Comparison of ENCODE assay signal across 26 cellular contexts in the genomic region with DNA sequence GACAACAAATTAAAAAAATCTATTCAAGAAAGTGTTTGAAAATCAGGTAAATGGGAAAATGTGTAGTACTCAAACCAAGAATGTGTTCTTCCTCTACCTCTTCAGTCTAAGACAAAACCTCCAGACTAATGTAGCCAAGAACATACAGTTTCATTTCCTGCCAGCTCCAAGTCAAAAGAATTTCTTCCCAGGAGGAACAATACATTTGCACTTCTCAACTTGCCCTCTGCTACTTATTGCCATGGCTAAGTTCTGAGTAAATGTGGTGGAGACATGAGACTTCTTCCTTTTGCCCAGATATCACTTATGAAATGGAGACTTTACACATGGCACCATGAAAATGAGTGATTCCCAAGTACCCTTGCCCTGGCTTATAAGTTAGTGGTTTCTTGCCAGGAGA.
"Had no signal": no experiment of that assay in that cellular context is flagged by ENCODE, and none has a peak within 500 bp of the region (broad histone marks: within the 10 kb centered on the region; RNA-seq: fewer than 3 reads in every experiment).

No MANE protein-coding gene starts in this region.

- H3K4me1 Mint-ChIP-seq: activated CD4-positive, alpha-beta T cell treated with anti-CD3 and anti-CD28 coated beads for 36 hours; activated CD4-positive, alpha-beta T cell treated with anti-CD3 and anti-CD28 coated beads, Interleukin-2, amount 10 ng/mL, durations not matched to agents 7 days and 5 days; brain had no signal

- H3K27me3 ChIP-seq: adrenal gland, SJSA1 had no signal

- H3K27ac Mint-ChIP-seq: activated CD4-positive, alpha-beta T cell treated with anti-CD3 and anti-CD28 coated beads for 36 hours; activated CD4-positive, alpha-beta T cell treated with anti-CD3 and anti-CD28 coated beads, Interleukin-2, amount 10 ng/mL, durations not matched to agents 7 days and 5 days; activated CD8-positive, alpha-beta T cell treated with anti-CD3 and anti-CD28 coated beads, Interleukin-2, amount 10 ng/mL, durations not matched to agents 7 days and 5 days; activated naive CD4-positive, alpha-beta T cell treated with anti-CD3 and anti-CD28 coated beads for 36 hours; activated naive CD4-positive, alpha-beta T cell treated with anti-CD3 and anti-CD28 coated beads, Interleukin-2, amount 50 U/mL, for 72 hours; activated T-cell treated with anti-CD3 and anti-CD28 coated beads, Interleukin-2, amount 50 U/mL, for 24 hours; activated T-helper 2 cell treated with anti-CD3 and anti-CD28 coated beads, Interferon-gamma antibody, Interleukin-2, Interleukin-4, amounts not matched to agents 10 μg/mL and 5 μg/mL and 100 μg/mL, durations not matched to agents 14 hours and 24 hours and 36 hours; brain; T-helper 1 cell treated with Interleukin-12 subunit alpha and Interleukin-12 subunit beta and Interleukin-4 antibody, amounts not matched to agents 30 μg/mL and 1 μg/mL, for 36 hours; T-helper 2 cell treated with Interferon-gamma antibody and Interleukin-4, amounts not matched to agents 5 μg/mL and 100 μg/mL, for 36 hours; WTC11 had no signal

- DNase-seq: activated CD4-positive, alpha-beta T cell treated with anti-CD3 and anti-CD28 coated beads for 36 hours; activated CD4-positive, alpha-beta T cell treated with anti-CD3 and anti-CD28 coated beads, Interleukin-2, amount 10 ng/mL, durations not matched to agents 7 days and 5 days; activated CD4-positive, alpha-beta T cell treated with anti-CD3 and anti-CD28 coated beads, Interleukin-2, amount 50 U/mL, for 48 hours; activated CD8-positive, alpha-beta T cell treated with anti-CD3 and anti-CD28 coated beads, Interleukin-2, amount 10 ng/mL, durations not matched to agents 7 days and 5 days; activated gamma-delta T cell; activated naive CD4-positive, alpha-beta T cell treated with anti-CD3 and anti-CD28 coated beads for 36 hours; activated T-cell treated with anti-CD3 and anti-CD28 coated beads, Interleukin-2, amount 50 U/mL, for 24 hours; adrenal gland; NCI-H1105; NCI-H1417 treated with DMSO at 0.1 percent for 48 hours; NCI-H187 treated with DMSO at 0.1 percent for 48 hours; NCI-H2081; NCI-H226; NCI-H446 treated with DMSO at 0.1 percent for 48 hours; NCI-H524; NCI-H69; SHP77 treated with DMSO at 0.1 percent for 48 hours; SK-N-SH had no signal

- H3K4me3 ChIP-seq: adrenal gland, SJSA1 had no signal

- H3K4me1 ChIP-seq: adrenal gland, SJSA1 had no signal

- H3K9ac ChIP-seq: KMS-11, SK-N-SH had no signal

- H3K4me3 Mint-ChIP-seq: activated CD4-positive, alpha-beta T cell treated with anti-CD3 and anti-CD28 coated beads for 36 hours; activated CD4-positive, alpha-beta T cell treated with anti-CD3 and anti-CD28 coated beads, Interleukin-2, amount 10 ng/mL, durations not matched to agents 7 days and 5 days; activated CD8-positive, alpha-beta T cell treated with anti-CD3 and anti-CD28 coated beads, Interleukin-2, amount 10 ng/mL, durations not matched to agents 7 days and 5 days; activated naive CD4-positive, alpha-beta T cell treated with anti-CD3 and anti-CD28 coated beads for 36 hours; activated T-cell treated with anti-CD3 and anti-CD28 coated beads, Interleukin-2, amount 50 U/mL, for 24 hours; brain; T-helper 1 cell treated with Interleukin-12 subunit alpha and Interleukin-12 subunit beta and Interleukin-4 antibody, amounts not matched to agents 30 μg/mL and 1 μg/mL, for 36 hours; T-helper 2 cell treated with Interferon-gamma antibody and Interleukin-4, amounts not matched to agents 5 μg/mL and 100 μg/mL, for 36 hours; WTC11 had no signal

- H3K27ac ChIP-seq: adrenal gland, KMS-11, SJSA1 had no signal

- H3K9me3 ChIP-seq: adrenal gland, SJSA1, SK-N-SH had no signal

- H3K4me2 ChIP-seq: KMS-11, SK-N-SH had no signal

- H3K36me3 ChIP-seq: adrenal gland, SJSA1 had no signal

- H3K27me3 Mint-ChIP-seq: activated CD4-positive, alpha-beta T cell treated with anti-CD3 and anti-CD28 coated beads for 36 hours; activated CD4-positive, alpha-beta T cell treated with anti-CD3 and anti-CD28 coated beads, Interleukin-2, amount 10 ng/mL, durations not matched to agents 7 days and 5 days; activated T-cell treated with anti-CD3 and anti-CD28 coated beads, Interleukin-2, amount 50 U/mL, for 24 hours had no signal

- H3K36me3 Mint-ChIP-seq: activated naive CD4-positive, alpha-beta T cell treated with anti-CD3 and anti-CD28 coated beads, Interleukin-2, amount 50 U/mL, for 72 hours; brain; WTC11 had no signal

- H3K9me3 Mint-ChIP-seq: brain; T-helper 1 cell treated with Interleukin-12 subunit alpha and Interleukin-12 subunit beta and Interleukin-4 antibody, amounts not matched to agents 30 μg/mL and 1 μg/mL, for 36 hours; WTC11 had no signal
